Comparison of ENCODE assay signal across 8 cellular contexts in the genomic region with DNA sequence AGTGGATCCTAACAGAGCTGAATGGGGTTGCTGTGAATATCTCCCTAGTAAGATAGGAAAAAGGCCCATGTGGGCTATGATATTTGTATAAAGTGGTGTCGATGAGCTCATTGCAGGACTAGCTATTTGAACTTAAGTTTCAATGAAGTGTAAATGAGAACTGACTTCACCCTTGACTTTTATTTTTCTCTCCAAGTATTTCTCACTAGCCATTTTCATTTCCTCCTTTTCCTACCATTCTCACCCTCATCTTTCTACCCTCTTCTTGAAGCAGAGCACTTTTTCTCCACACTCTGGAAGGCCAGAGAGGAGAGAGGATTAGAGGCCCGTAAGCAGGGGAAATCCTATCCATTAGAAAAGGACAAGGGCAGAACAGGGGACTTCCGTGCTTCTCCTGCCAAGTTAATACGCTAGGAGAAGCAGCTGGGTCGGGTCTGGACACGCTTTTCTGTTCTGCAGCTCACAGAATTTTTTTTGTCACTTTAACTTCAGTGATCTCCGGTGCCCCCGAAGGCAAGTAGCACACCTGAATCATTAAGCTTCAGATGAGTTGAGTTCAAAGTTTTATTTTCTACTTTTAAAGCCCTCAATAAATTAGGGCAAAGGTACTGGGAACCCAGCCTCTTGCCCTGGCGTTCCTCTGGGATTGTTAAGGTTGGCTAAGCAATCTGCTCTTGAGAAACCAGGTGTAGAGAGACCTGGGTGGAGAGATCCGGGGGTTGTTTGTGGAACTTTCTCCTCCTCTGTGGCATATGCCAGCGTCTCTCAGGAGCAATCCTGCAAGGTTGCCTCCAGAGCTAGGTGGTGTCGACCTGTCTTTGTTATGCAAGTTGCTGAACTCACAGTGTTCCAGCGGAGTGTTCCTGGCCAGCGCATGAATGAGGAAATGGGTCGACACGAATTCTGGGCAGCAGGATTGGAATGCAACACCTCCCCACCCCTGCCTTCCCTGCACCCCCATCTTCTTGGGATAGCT. TPM values are rescaled to one million over a fixed set of nuclear protein-coding genes. Genes with fewer than 3 reads are reported as not detected.
DNase-seq lines count a peak whose midpoint lies in the region; ATAC-seq, FAIRE-seq and TF ChIP-seq lines count a peak whose summit lies in the region.

No MANE protein-coding gene starts in this region.

- peaks cover 2% of the 10 kb centered on the region for H3K27me3 Mint-ChIP-seq in astrocyte (ENCODE audit: low read depth, unreplicated experiment)
- H3K27me3 Mint-ChIP-seq in activated T-cell treated with anti-CD3 and anti-CD28 coated beads, Interleukin-2, amount 50 U/mL, for 4 hours (ENCODE audit: low read depth), result no peaks in the 10 kb centered on the region

- H3K9me3 ChIP-seq in astrocyte (ENCODE audit: insufficient read depth, low read depth, low read length), result no peaks in the 10 kb centered on the region
- H3K9me3 ChIP-seq in tibial artery, result no peaks in the 10 kb centered on the region

- no peaks in the 10 kb centered on the region for H3K27me3 ChIP-seq in astrocyte (ENCODE audit: insufficient read depth, low read length)
- H3K27me3 ChIP-seq in tibial artery, result no peaks in the 10 kb centered on the region

- no peak overlapping the region for H3K4me2 ChIP-seq in astrocyte (ENCODE audit: low read length)

- no peak overlapping the region for H3K4me3 Mint-ChIP-seq in astrocyte (ENCODE audit: unreplicated experiment)
- H3K4me3 Mint-ChIP-seq in activated T-cell treated with anti-CD3 and anti-CD28 coated beads, Interleukin-2, amount 50 U/mL, for 4 hours, result no peak overlapping the region

- H3K27ac ChIP-seq in C4-2B (peak overlapping the region; percentile 81; the same call in 1 of the 2 replicates), astrocyte (ENCODE audit: low read depth, low read length) (peak overlapping the region; percentile 66), tibial artery (peak overlapping the region; percentile 87 to 94)

- intact Hi-C loops in tibial artery (cut with DNase I; ENCODE audit: low total_unique reads), result loop anchor here (5.0 kb wide), 1 partner anchor 51 kb away; no protein-coding TSS in a partner anchor

- ATAC-seq in GM19372 (IDR thresholded peaks at IDR 0.05; ENCODE audit: low read depth, unreplicated experiment) (peak; percentile 32), HG03442 (IDR thresholded peaks at IDR 0.05; ENCODE audit: unreplicated experiment) (peak; percentile 58)
- no peak for ATAC-seq in activated T-cell treated with anti-CD3 and anti-CD28 coated beads, Interleukin-2, amount 50 U/mL, for 4 hours

- H3K36me3 Mint-ChIP-seq in astrocyte (ENCODE audit: low read depth, unreplicated experiment), result no peaks in the 10 kb centered on the region
- H3K36me3 Mint-ChIP-seq in activated T-cell treated with anti-CD3 and anti-CD28 coated beads, Interleukin-2, amount 50 U/mL, for 4 hours (ENCODE audit: insufficient read depth), result no peaks in the 10 kb centered on the region

- H3K9ac ChIP-seq in astrocyte (ENCODE audit: low read length), result peak overlapping the region; percentile 57

- H3K9me3 Mint-ChIP-seq in astrocyte (ENCODE audit: unreplicated experiment), result no peaks in the 10 kb centered on the region
- no peaks in the 10 kb centered on the region for H3K9me3 Mint-ChIP-seq in activated T-cell treated with anti-CD3 and anti-CD28 coated beads, Interleukin-2, amount 50 U/mL, for 4 hours

- FAIRE-seq in astrocyte (lab: Jason Lieb, UNC), result no peak

- H3K4me3 ChIP-seq in astrocyte (ENCODE audit: insufficient read depth, low read depth, low read length), result no peak overlapping the region
- no peak overlapping the region for H3K4me3 ChIP-seq in tibial artery

- H3K27ac Mint-ChIP-seq in astrocyte (ENCODE audit: unreplicated experiment), result no peak overlapping the region

- H3K36me3 ChIP-seq in astrocyte (ENCODE audit: insufficient read depth, low read length), result no peaks in the 10 kb centered on the region
- H3K36me3 ChIP-seq in tibial artery, result no peaks in the 10 kb centered on the region

- no peaks in the 10 kb centered on the region for H4K20me1 ChIP-seq in astrocyte (ENCODE audit: insufficient read depth, low read length)

- TF ChIP-seq CTCF in C4-2B (conservative IDR thresholded peaks at IDR 0.05) (no peak), astrocyte (IDR thresholded peaks at IDR 0.05; ENCODE audit: insufficient read depth, low read depth, low read length) (no peak), tibial artery (IDR thresholded peaks at IDR 0.05) (no peak)

- H3K79me2 ChIP-seq in astrocyte (ENCODE audit: insufficient read depth, low read length), result no peaks in the 10 kb centered on the region

- DNase-seq in astrocyte (ENCODE audit: low read depth) (no peak), left kidney (ENCODE audit: low read depth, low spot score) (peak; percentile 68), tibial artery (peak in 1 of 2 donors; percentile 22), DMS153 (lab: John Stamatoyannopoulos, UW) (no peak)
- DNase-seq in activated T-cell treated with anti-CD3 and anti-CD28 coated beads, Interleukin-2, amount 50 U/mL, for 4 hours, result no peak

- H3K4me1 ChIP-seq in astrocyte (ENCODE audit: insufficient read depth, low read length) (peaks cover 18% of the 10 kb centered on the region), tibial artery (peaks cover 0 to 30% (median 22%) of the 10 kb centered on the region in 4 donors)

- peak overlapping the region; percentile 44 for H2AFZ ChIP-seq in astrocyte (ENCODE audit: low read depth, low read length)

- H3K4me1 Mint-ChIP-seq in astrocyte (ENCODE audit: low read depth, unreplicated experiment), result peaks cover 10% of the 10 kb centered on the region
- H3K4me1 Mint-ChIP-seq in activated T-cell treated with anti-CD3 and anti-CD28 coated beads, Interleukin-2, amount 50 U/mL, for 4 hours (ENCODE audit: low read depth), result peaks cover 16% of the 10 kb centered on the region

RNA-seq across cellular contexts. Expression of a gene that starts 56.2 kb away (rescaled TPM):
- total RNA-seq in astrocyte, result 75.4 and 78.2 TPM in 2 replicates
- 10 to 100 TPM; 45.6 to 46.6 (median 46.0) TPM for total RNA-seq in activated T-cell treated with anti-CD3 and anti-CD28 coated beads, Interleukin-2, amount 50 U/mL, for 4 hours

Comparison
In these comparisons a context has a peak if more than half of its experiments do, and no peak if none do; other contexts are left out.
1. ATAC-seq: peak in GM19372 (single experiment) and HG03442 (single experiment); none in activated T-cell treated with anti-CD3 and anti-CD28 coated beads, Interleukin-2, amount 50 U/mL, for 4 hours (0 of 2).
2. Peak in every context shown above with its lines, with median percentiles within 50 percentile points of each other: H3K27ac ChIP-seq.